Comparison of ENCODE assay signal across 1 cellular context in the genomic region with DNA sequence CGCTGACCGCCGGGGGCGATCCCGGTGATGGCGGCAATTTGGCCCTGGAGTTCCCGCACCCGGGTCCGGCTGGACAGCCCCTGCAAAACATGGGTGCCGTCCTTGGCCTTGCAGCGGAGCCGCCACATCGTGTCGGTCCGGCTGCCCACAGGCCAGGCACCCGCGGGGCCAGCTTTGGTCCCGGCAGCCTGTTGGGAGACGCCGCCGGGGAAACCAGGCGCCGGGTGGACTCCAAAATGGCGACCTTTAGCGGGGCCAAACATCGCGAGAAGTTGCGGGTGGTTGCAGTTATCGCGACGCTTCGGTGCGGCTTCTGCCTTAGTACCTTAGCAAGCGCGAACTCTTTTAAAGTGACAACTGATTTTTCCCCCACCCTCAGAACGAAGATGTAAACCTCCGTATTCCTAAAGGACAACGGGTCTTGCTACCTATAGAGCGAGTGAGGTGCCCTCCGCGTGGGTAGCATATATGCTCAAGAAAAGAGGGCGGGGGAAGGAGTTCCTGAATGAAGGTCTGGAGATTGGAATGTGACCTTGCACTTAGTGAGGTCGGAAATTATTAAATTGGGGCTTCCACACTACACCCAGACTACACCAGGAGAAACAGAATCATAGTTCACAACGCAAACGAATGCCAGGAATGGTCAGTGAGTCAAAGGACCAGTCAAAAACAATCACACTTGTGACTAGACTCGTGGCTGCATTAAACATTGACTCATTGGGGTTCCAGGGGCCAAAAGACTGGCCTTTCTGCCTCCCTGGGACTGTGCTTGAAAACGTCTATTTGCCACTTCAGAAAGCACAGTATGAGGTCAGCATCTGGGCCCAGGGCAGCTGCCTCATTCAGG.
A peak's percentile ranks its signal among the peaks of the same experiment; 100 is the strongest.
TF ChIP-seq lines count a peak whose summit lies in the region.

Gene YOD1, minus strand, starts transcription at position 441 of the 847 bp plus-strand sequence. Its CDS starts 178 bp downstream, at position 263.

TF ChIP-seq in HepG2, 621 proteins besides CTCF, POLR2A, EP300 and RAD21 (continued from another document and continues in another):
- TF ChIP-seq ZBTB40 (IDR thresholded peaks at IDR 0.05), result no peak
- peak; percentile 82 for TF ChIP-seq ZBTB40 (CRISPR knock-in tag; IDR thresholded peaks at IDR 0.05)
- TF ChIP-seq, protein P1, sequence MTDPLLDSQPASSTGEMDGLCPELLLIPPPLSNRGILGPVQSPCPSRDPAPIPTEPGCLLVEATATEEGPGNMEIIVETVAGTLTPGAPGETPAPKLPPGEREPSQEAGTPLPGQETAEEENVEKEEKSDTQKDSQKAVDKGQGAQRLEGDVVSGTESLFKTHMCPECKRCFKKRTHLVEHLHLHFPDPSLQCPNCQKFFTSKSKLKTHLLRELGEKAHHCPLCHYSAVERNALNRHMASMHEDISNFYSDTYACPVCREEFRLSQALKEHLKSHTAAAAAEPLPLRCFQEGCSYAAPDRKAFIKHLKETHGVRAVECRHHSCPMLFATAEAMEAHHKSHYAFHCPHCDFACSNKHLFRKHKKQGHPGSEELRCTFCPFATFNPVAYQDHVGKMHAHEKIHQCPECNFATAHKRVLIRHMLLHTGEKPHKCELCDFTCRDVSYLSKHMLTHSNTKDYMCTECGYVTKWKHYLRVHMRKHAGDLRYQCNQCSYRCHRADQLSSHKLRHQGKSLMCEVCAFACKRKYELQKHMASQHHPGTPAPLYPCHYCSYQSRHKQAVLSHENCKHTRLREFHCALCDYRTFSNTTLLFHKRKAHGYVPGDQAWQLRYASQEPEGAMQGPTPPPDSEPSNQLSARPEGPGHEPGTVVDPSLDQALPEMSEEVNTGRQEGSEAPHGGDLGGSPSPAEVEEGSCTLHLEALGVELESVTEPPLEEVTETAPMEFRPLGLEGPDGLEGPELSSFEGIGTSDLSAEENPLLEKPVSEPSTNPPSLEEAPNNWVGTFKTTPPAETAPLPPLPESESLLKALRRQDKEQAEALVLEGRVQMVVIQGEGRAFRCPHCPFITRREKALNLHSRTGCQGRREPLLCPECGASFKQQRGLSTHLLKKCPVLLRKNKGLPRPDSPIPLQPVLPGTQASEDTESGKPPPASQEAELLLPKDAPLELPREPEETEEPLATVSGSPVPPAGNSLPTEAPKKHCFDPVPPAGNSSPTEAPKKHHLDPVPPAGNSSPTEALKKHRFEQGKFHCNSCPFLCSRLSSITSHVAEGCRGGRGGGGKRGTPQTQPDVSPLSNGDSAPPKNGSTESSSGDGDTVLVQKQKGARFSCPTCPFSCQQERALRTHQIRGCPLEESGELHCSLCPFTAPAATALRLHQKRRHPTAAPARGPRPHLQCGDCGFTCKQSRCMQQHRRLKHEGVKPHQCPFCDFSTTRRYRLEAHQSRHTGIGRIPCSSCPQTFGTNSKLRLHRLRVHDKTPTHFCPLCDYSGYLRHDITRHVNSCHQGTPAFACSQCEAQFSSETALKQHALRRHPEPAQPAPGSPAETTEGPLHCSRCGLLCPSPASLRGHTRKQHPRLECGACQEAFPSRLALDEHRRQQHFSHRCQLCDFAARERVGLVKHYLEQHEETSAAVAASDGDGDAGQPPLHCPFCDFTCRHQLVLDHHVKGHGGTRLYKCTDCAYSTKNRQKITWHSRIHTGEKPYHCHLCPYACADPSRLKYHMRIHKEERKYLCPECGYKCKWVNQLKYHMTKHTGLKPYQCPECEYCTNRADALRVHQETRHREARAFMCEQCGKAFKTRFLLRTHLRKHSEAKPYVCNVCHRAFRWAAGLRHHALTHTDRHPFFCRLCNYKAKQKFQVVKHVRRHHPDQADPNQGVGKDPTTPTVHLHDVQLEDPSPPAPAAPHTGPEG (CRISPR knock-in tag; IDR thresholded peaks at IDR 0.05), result no peak
- peak; percentile 94 for TF ChIP-seq NFATC3 (CRISPR knock-in tag; IDR thresholded peaks at IDR 0.05)
- no peak for TF ChIP-seq HOXA5 (CRISPR knock-in tag; IDR thresholded peaks at IDR 0.05)
- TF ChIP-seq, protein P2, sequence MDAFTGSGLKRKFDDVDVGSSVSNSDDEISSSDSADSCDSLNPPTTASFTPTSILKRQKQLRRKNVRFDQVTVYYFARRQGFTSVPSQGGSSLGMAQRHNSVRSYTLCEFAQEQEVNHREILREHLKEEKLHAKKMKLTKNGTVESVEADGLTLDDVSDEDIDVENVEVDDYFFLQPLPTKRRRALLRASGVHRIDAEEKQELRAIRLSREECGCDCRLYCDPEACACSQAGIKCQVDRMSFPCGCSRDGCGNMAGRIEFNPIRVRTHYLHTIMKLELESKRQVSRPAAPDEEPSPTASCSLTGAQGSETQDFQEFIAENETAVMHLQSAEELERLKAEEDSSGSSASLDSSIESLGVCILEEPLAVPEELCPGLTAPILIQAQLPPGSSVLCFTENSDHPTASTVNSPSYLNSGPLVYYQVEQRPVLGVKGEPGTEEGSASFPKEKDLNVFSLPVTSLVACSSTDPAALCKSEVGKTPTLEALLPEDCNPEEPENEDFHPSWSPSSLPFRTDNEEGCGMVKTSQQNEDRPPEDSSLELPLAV (CRISPR knock-in tag; conservative IDR thresholded peaks at IDR 0.05; ENCODE audit: low read depth), result no peak
- TF ChIP-seq ZNF230 (CRISPR knock-in tag; IDR thresholded peaks at IDR 0.05), result no peak; the same call in 1 of the 2 replicates
- TF ChIP-seq TERF1 (CRISPR knock-in tag; IDR thresholded peaks at IDR 0.05), result no peak
- no peak for TF ChIP-seq ZNF326 (CRISPR knock-in tag; IDR thresholded peaks at IDR 0.05; ENCODE audit: borderline replicate concordance)
- no peak for TF ChIP-seq MNT (IDR thresholded peaks at IDR 0.05)
- TF ChIP-seq, protein P3, sequence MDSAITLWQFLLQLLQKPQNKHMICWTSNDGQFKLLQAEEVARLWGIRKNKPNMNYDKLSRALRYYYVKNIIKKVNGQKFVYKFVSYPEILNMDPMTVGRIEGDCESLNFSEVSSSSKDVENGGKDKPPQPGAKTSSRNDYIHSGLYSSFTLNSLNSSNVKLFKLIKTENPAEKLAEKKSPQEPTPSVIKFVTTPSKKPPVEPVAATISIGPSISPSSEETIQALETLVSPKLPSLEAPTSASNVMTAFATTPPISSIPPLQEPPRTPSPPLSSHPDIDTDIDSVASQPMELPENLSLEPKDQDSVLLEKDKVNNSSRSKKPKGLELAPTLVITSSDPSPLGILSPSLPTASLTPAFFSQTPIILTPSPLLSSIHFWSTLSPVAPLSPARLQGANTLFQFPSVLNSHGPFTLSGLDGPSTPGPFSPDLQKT (CRISPR knock-in tag; IDR thresholded peaks at IDR 0.05; ENCODE audit: borderline replicate concordance), result no peak
- no peak for TF ChIP-seq ZNF772 (CRISPR knock-in tag; IDR thresholded peaks at IDR 0.05)
- TF ChIP-seq POLR2AphosphoS5 (IDR thresholded peaks at IDR 0.05; ENCODE audit: low read depth, low read length), result peak; percentile 61
- no peak for TF ChIP-seq ZFP82 (CRISPR knock-in tag; IDR thresholded peaks at IDR 0.05; ENCODE audit: borderline replicate concordance)
- TF ChIP-seq RFX1 (IDR thresholded peaks at IDR 0.05), result no peak
- no peak for TF ChIP-seq MEIS2 (CRISPR knock-in tag; IDR thresholded peaks at IDR 0.05)
- no peak for TF ChIP-seq LCORL (IDR thresholded peaks at IDR 0.05)
- TF ChIP-seq LCORL (CRISPR knock-in tag; IDR thresholded peaks at IDR 0.05), result no peak; the same call in 1 of the 2 replicates
- TF ChIP-seq XBP1 (CRISPR knock-in tag; IDR thresholded peaks at IDR 0.05), result no peak
- no peak; the same call in 1 of the 2 replicates for TF ChIP-seq ZNF629 (CRISPR knock-in tag; conservative IDR thresholded peaks at IDR 0.05)
- TF ChIP-seq MED1 (CRISPR knock-in tag; IDR thresholded peaks at IDR 0.05), result no peak; the same call in 1 of the 2 replicates
- peak; percentile 8; the same call in 1 of the 2 replicates for TF ChIP-seq ZNF30 (CRISPR knock-in tag; IDR thresholded peaks at IDR 0.05)
- peak; percentile 61; the same call in 1 of the 2 replicates for TF ChIP-seq ZNF614 (CRISPR knock-in tag; IDR thresholded peaks at IDR 0.05; ENCODE audit: borderline replicate concordance)
- TF ChIP-seq ELF3 (CRISPR knock-in tag; IDR thresholded peaks at IDR 0.05), result no peak
- TF ChIP-seq PATZ1 (CRISPR knock-in tag; IDR thresholded peaks at IDR 0.05), result no peak
- TF ChIP-seq ZNF543 (CRISPR knock-in tag; IDR thresholded peaks at IDR 0.05), result peak; percentile 78; the same call in 1 of the 2 replicates
- no peak for TF ChIP-seq KLF12 (CRISPR knock-in tag; IDR thresholded peaks at IDR 0.05; ENCODE audit: borderline replicate concordance)
- no peak for TF ChIP-seq FOXP1 (IDR thresholded peaks at IDR 0.05)
- TF ChIP-seq FOXP1 (CRISPR knock-in tag; IDR thresholded peaks at IDR 0.05), result no peak
- no peak for TF ChIP-seq CBX5 (CRISPR knock-in tag; IDR thresholded peaks at IDR 0.05; ENCODE audit: borderline replicate concordance)
